In genomic region chr3:103306081-103306480, GRCh38 we compare ENCODE assay signal across 29 cellular contexts.
"Had no signal": no experiment of that assay in that cellular context is flagged by ENCODE, and none has a peak within 500 bp of the region (broad histone marks: within the 10 kb centered on the region; RNA-seq: fewer than 3 reads in every experiment).

No MANE protein-coding gene starts in this region.

- H3K27me3 ChIP-seq: adrenal gland, ascending aorta, body of pancreas, brain microvascular endothelial cell, breast epithelium, cardiac muscle cell had no signal

- H3K27ac ChIP-seq: adrenal gland, ascending aorta, body of pancreas, brain microvascular endothelial cell, breast epithelium, cardiac muscle cell had no signal

- H3K36me3 ChIP-seq: adrenal gland, ascending aorta, brain microvascular endothelial cell, breast epithelium, cardiac muscle cell had no signal

- H3K9me3 ChIP-seq: adrenal gland, ascending aorta, body of pancreas, breast epithelium had no signal

- H3K4me3 ChIP-seq: adrenal gland, ascending aorta, body of pancreas, breast epithelium, cardiac muscle cell had no signal

- DNase-seq: activated effector memory CD4-positive, alpha-beta T cell treated with anti-CD3 and anti-CD28 coated beads, Interleukin-2, amount 50 U/mL, for 16 hours; activated effector memory CD4-positive, alpha-beta T cell treated with Interleukin-2 at 50 U/mL for 16 hours; activated gamma-delta T cell; activated gamma-delta T cell treated with Interleukin-2 at 50 U/mL for 16 hours; activated naive CD4-positive, alpha-beta T cell; activated naive CD4-positive, alpha-beta T cell treated with anti-CD3 and anti-CD28 coated beads for 36 hours; activated naive CD4-positive, alpha-beta T cell treated with anti-CD3 and anti-CD28 coated beads, Interleukin-2, amount 10 ng/mL, durations not matched to agents 7 days and 5 days; activated naive CD4-positive, alpha-beta T cell treated with anti-CD3 and anti-CD28 coated beads, Interleukin-2, amount 50 U/mL, for 16 hours; activated naive CD4-positive, alpha-beta T cell treated with Interleukin-2 at 50 U/mL for 16 hours; activated naive CD8-positive, alpha-beta T cell treated with anti-CD3 and anti-CD28 coated beads for 36 hours; activated naive CD8-positive, alpha-beta T cell treated with anti-CD3 and anti-CD28 coated beads, Interleukin-2, amount 10 ng/mL, durations not matched to agents 7 days and 5 days; activated naive CD8-positive, alpha-beta T cell treated with anti-CD3 and anti-CD28 coated beads, Interleukin-2, amount 50 U/mL, for 24 hours; activated T-cell treated with anti-CD3 and anti-CD28 coated beads, Interleukin-2, amount 50 U/mL, for 1 hour; activated T-cell treated with anti-CD3 and anti-CD28 coated beads, Interleukin-2, amount 50 U/mL, for 24 hours; activated T-cell treated with anti-CD3 and anti-CD28 coated beads, Interleukin-2, amount 50 U/mL, for 4 hours; activated T-cell treated with anti-CD3 and anti-CD28 coated beads, Interleukin-2, amount 50 U/mL, for 48 hours; activated T-cell treated with anti-CD3 and anti-CD28 coated beads, Interleukin-2, amount 50 U/mL, for 72 hours; adrenal gland; amniotic stem cell; amygdala; anterior cingulate cortex; aorta; body of pancreas; brain microvascular endothelial cell; central memory CD4-positive, alpha-beta T cell; cerebellar nuclear complex had no signal
